8 cellular contexts compared by ENCODE assay signal in genomic region chr9:78236511-78236950, GRCh38. TPM values are rescaled to one million over a fixed set of nuclear protein-coding genes. Genes with fewer than 3 reads are reported as not detected.
DNase-seq lines count a peak whose midpoint lies in the region; ATAC-seq, FAIRE-seq and TF ChIP-seq lines count a peak whose summit lies in the region.

No MANE protein-coding gene starts in this region.

- CTCF ChIA-PET in A549 (lab: Yijun Ruan, JAX) = interaction anchor here (1.2 kb wide), 1 partner anchor 12 kb away, joined by 3 read pairs; no protein-coding TSS in a partner anchor

- ATAC-seq in A549 = peak; percentile 60 to 65
- ATAC-seq in GM18508 (IDR thresholded peaks at IDR 0.05; ENCODE audit: insufficient read depth, unreplicated experiment) = peak; percentile 8
- ATAC-seq in HG03060 (IDR thresholded peaks at IDR 0.05; ENCODE audit: low read depth, unreplicated experiment) = peak; percentile 3
- ATAC-seq in esophagus mucosa = peak; percentile 15

- no peak for TF ChIP-seq CTCF in A549 (IDR thresholded peaks at IDR 0.05)
- TF ChIP-seq CTCF in neural progenitor cell (IDR thresholded peaks at IDR 0.05) = no peak

- H3K4me3 ChIP-seq in A549 = peak overlapping the region; percentile 81
- H3K4me3 ChIP-seq in neural progenitor cell = peak overlapping the region; percentile 93

- peak overlapping the region; percentile 87 to 96 for H3K27ac ChIP-seq in A549
- peak overlapping the region; percentile 63 for H3K27ac ChIP-seq in neural progenitor cell

- H3K79me2 ChIP-seq in neural progenitor cell (ENCODE audit: low read depth) = peaks cover 64% of the 10 kb centered on the region

- no peaks in the 10 kb centered on the region for H3K27me3 ChIP-seq in neural progenitor cell

- peaks cover 2% of the 10 kb centered on the region for H3K27me3 Mint-ChIP-seq in neural progenitor cell (ENCODE audit: insufficient read depth, low read depth)

- H2AFZ ChIP-seq in neural progenitor cell (replicated peaks) = peak overlapping the region; percentile 61

- no peak for TF ChIP-seq POLR2A in A549 (IDR thresholded peaks at IDR 0.05; ENCODE audit: low read length)

- no peaks in the 10 kb centered on the region for H3K9me3 ChIP-seq in A549
- H3K9me3 ChIP-seq in neural progenitor cell (ENCODE audit: low read depth) = no peaks in the 10 kb centered on the region

- peak overlapping the region; percentile 54 for H3K9ac ChIP-seq in neural progenitor cell

- H3K4me3 Mint-ChIP-seq in neural progenitor cell = no peak overlapping the region

- H3K4me1 Mint-ChIP-seq in neural progenitor cell = peaks cover 25% of the 10 kb centered on the region

- H3K4me2 ChIP-seq in A549 (peak overlapping the region; percentile 78), neural progenitor cell (peak overlapping the region; percentile 79)

- 20% methylated on average over 8 of the region's 13 CpGs for WGBS in A549 (ENCODE audit: missing lambda C conversion rate)

- peaks cover 11% of the 10 kb centered on the region for H3K36me3 ChIP-seq in neural progenitor cell

- no peak for FAIRE-seq in A549 (lab: Jason Lieb, UNC)
- FAIRE-seq in RCC 7860 (lab: Jason Lieb, UNC) = no peak

- peak overlapping the region; percentile 70 for H3K27ac Mint-ChIP-seq in neural progenitor cell

- POLR2A ChIA-PET in A549 (lab: Yijun Ruan, JAX) = interaction anchor here (1.4 kb wide), 1 partner anchor 60 kb away, joined by 6 read pairs; the partner anchor contains the start of gene PSAT1

- H3K36me3 Mint-ChIP-seq in neural progenitor cell = peaks cover 13% of the 10 kb centered on the region

- H3K4me1 ChIP-seq in A549 = peaks cover 8% of the 10 kb centered on the region; the same call in 1 of the 3 replicates
- H3K4me1 ChIP-seq in neural progenitor cell = peaks cover 25% of the 10 kb centered on the region

- peaks cover 26% of the 10 kb centered on the region for H4K20me1 ChIP-seq in neural progenitor cell (ENCODE audit: low read depth)

- peak; percentile 31 to 40 for DNase-seq in A549 (ENCODE audit: low read depth in 1 of 2, low spot score in 1 of 2)
- peak; percentile 11 for DNase-seq in RCC 7860 (ENCODE audit: low spot score)
- DNase-seq in neural progenitor cell (ENCODE audit: low spot score) = peak; percentile 37
- DNase-seq in NK-92 (lab: John Stamatoyannopoulos, UW; ENCODE audit: unreplicated experiment) = no peak
- DNase-seq in NCI-H2196 (lab: John Stamatoyannopoulos, UW; ENCODE audit: unreplicated experiment) = no peak

- TF ChIP-seq EP300 in A549 (IDR thresholded peaks at IDR 0.05) = no peak

- peaks cover 13% of the 10 kb centered on the region for H3F3A ChIP-seq in neural progenitor cell (ENCODE audit: low read depth)

- H3K9me3 Mint-ChIP-seq in neural progenitor cell = no peaks in the 10 kb centered on the region

- no peak for TF ChIP-seq RAD21 in A549 (conservative IDR thresholded peaks at IDR 0.05 in 1 of 2, IDR thresholded peaks at IDR 0.05 in 1 of 2)

TF ChIP-seq in A549, 52 proteins besides CTCF, POLR2A, EP300 and RAD21:
- no peak for TF ChIP-seq HES2 (IDR thresholded peaks at IDR 0.05)
- TF ChIP-seq, protein P1, sequence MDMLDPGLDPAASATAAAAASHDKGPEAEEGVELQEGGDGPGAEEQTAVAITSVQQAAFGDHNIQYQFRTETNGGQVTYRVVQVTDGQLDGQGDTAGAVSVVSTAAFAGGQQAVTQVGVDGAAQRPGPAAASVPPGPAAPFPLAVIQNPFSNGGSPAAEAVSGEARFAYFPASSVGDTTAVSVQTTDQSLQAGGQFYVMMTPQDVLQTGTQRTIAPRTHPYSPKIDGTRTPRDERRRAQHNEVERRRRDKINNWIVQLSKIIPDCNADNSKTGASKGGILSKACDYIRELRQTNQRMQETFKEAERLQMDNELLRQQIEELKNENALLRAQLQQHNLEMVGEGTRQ (IDR thresholded peaks at IDR 0.05) = no peak
- no peak for TF ChIP-seq KDM1A (IDR thresholded peaks at IDR 0.05; ENCODE audit: low read depth)
- no peak for TF ChIP-seq E2F6 (IDR thresholded peaks at IDR 0.05; ENCODE audit: borderline replicate concordance, low read depth)
- no peak for TF ChIP-seq FOSB (CRISPR knock-in tag; IDR thresholded peaks at IDR 0.05)

RNA-seq across cellular contexts. Expression of gene CEP78, which starts 0.7 kb away (rescaled TPM):
- 22.0 and 28.9 TPM in 2 replicates for polyA plus RNA-seq in A549 (2011; rRNA removed)
- polyA plus RNA-seq in A549 (2012; cell fraction: cytosol; rRNA removed) = 9.1 and 10.8 TPM in 2 replicates
- polyA plus RNA-seq in A549 (2012; cell fraction: nucleus; rRNA removed) = 10.3 and 17.3 TPM in 2 replicates
- 16.0 to 18.2 TPM (median 16.5 TPM) in 3 replicates for polyA plus RNA-seq in A549 (2017; fragmentation: RNase III; extraction: RNeasy Plus Mini Kit Qiagen cat#74134 plus additional on column Dnase treatment)
- polyA minus RNA-seq in A549 (2011; rRNA and poly(A)+ RNA removed) = 9.0 and 13.3 TPM in 2 replicates
- total RNA-seq in esophagus mucosa = 11.8 TPM
- 102 and 122 TPM in 2 replicates for total RNA-seq in neural progenitor cell (ENCODE audit: low replicate concordance)

Comparison
In these comparisons a context has a peak if more than half of its experiments do, and no peak if none do; other contexts are left out.
1. ATAC-seq: peak in every context shown above with its lines; median percentile 62 in A549; 15 in esophagus mucosa; 8 in GM18508; 3 in HG03060.
2. DNase-seq: peak in A549 (2 of 2), RCC 7860 (single experiment) and neural progenitor cell (single experiment); none in NK-92 (single experiment) and NCI-H2196 (single experiment).